In the genomic region with DNA sequence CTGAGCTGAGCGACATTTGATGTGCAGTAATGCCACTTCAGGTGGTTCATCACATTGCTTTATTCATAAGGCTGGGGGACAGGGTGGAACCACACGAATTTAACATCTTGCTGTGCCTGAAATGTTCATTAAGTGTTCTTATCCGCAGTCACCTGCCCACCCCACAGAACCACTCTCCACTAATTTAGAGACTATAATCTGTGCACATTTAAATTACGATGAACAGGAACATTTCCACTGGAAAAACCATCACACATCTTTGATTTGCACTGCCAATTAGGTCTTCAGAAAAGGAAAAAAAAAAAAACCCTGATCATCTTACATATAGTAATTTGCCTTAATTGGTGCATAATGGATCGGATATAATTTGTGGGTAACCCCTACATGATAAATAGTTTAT, we compare ENCODE assay signal across 9 cellular contexts. TPM values are rescaled to one million over a fixed set of nuclear protein-coding genes. Genes with fewer than 3 reads are reported as not detected.
A peak's percentile ranks its signal among the peaks of the same experiment; 100 is the strongest.
DNase-seq lines count a peak whose midpoint lies in the region; ATAC-seq and TF ChIP-seq lines count a peak whose summit lies in the region.
"Had no signal": no experiment of that assay in that cellular context is flagged by ENCODE, and none has a peak within 500 bp of the region (broad histone marks: within the 10 kb centered on the region; RNA-seq: fewer than 3 reads in every experiment).

No MANE protein-coding gene starts in this region.

- no peak for TF ChIP-seq POLR2A in NB4 (IDR thresholded peaks at IDR 0.05; ENCODE audit: extremely low read depth, insufficient read length)

- no peaks in the 10 kb centered on the region for H3K9me3 ChIP-seq in skeletal muscle satellite cell (replicated peaks; ENCODE audit: low read length)

- H3K9me3 Mint-ChIP-seq in activated naive CD4-positive, alpha-beta T cell treated with anti-CD3 and anti-CD28 coated beads for 36 hours: no peaks in the 10 kb centered on the region

- no peaks in the 10 kb centered on the region for H3K36me3 ChIP-seq in skeletal muscle satellite cell (ENCODE audit: insufficient read depth, low read length)

- peak overlapping the region; percentile 93 for H3K4me2 ChIP-seq in skeletal muscle satellite cell (ENCODE audit: low read length)

- H3K27me3 Mint-ChIP-seq in activated naive CD4-positive, alpha-beta T cell treated with anti-CD3 and anti-CD28 coated beads for 36 hours (ENCODE audit: low read depth): no peaks in the 10 kb centered on the region

- peak overlapping the region; percentile 93 for H3K4me3 ChIP-seq in NB4 (ENCODE audit: low read depth, low read length)
- H3K4me3 ChIP-seq in dorsolateral prefrontal cortex: peak overlapping the region in 37 of 59 donors; percentile 2 to 85 (median 34)
- no peak overlapping the region for H3K4me3 ChIP-seq in skeletal muscle satellite cell (ENCODE audit: low read length)

- H3K27ac ChIP-seq in dorsolateral prefrontal cortex: peak overlapping the region in 46 of 59 donors; percentile 21 to 87 (median 64)

- H3K4me1 Mint-ChIP-seq in activated naive CD4-positive, alpha-beta T cell treated with anti-CD3 and anti-CD28 coated beads for 36 hours (ENCODE audit: low read depth): peaks cover 77% of the 10 kb centered on the region

- CTCF ChIA-PET in activated naive CD4-positive, alpha-beta T cell treated with anti-CD3 and anti-CD28 coated beads for 36 hours (lab: Charles Lee): interaction anchor here (1.0 to 1.1 kb wide), 2 partner anchors 176 to 339 kb away, joined by 3 to 4 read pairs; no protein-coding TSS in a partner anchor

- no peak overlapping the region for H3K27ac Mint-ChIP-seq in activated naive CD4-positive, alpha-beta T cell treated with anti-CD3 and anti-CD28 coated beads for 36 hours

- intact Hi-C loops in activated naive CD4-positive, alpha-beta T cell treated with anti-CD3 and anti-CD28 coated beads for 36 hours (cut with micrococcal nuclease): loop anchor here (10.0 kb wide), 4 partner anchors 941 to 1651 kb away; partner anchors contain the start of genes CCDC126, HYCC1 and KLHL7
- intact Hi-C loops in dorsolateral prefrontal cortex (cut with DNase I): loop anchor here in 1 of 2 donors (10.0 kb wide), 2 partner anchors 141 to 169 kb away; no protein-coding TSS in a partner anchor

- peak overlapping the region; percentile 23 for H3K4me3 Mint-ChIP-seq in activated naive CD4-positive, alpha-beta T cell treated with anti-CD3 and anti-CD28 coated beads for 36 hours

- H3K27me3 ChIP-seq in dorsolateral prefrontal cortex (peaks cover 0 to 41% (median 8%) of the 10 kb centered on the region in 45 donors), skeletal muscle satellite cell (ENCODE audit: control insufficient read depth, insufficient read depth, low read length) (no peaks in the 10 kb centered on the region)

- H3K4me1 ChIP-seq in skeletal muscle satellite cell (ENCODE audit: control insufficient read depth, insufficient read depth, low read length): peaks cover 43% of the 10 kb centered on the region

- peaks cover 14% of the 10 kb centered on the region for H3K36me3 Mint-ChIP-seq in activated naive CD4-positive, alpha-beta T cell treated with anti-CD3 and anti-CD28 coated beads for 36 hours (ENCODE audit: low read depth)

- DNase-seq in activated naive CD4-positive, alpha-beta T cell treated with anti-CD3 and anti-CD28 coated beads for 36 hours: no peak
- DNase-seq in activated naive CD4-positive, alpha-beta T cell treated with Interleukin-2 at 50 U/mL for 16 hours: no peak
- DNase-seq in NB4 (ENCODE audit: low read depth) (no peak), dorsolateral prefrontal cortex (no peak), hippocampal formation (lab: John Stamatoyannopoulos, UW) (no peak)
- no peak for DNase-seq in stimulated activated CD4-positive, alpha-beta T cell treated with anti-CD3 and anti-CD28 coated beads, Interleukin-4, amount 100 ng/mL, for 4 hours
- DNase-seq: NCI-H1417 treated with DMSO at 0.1 percent for 48 hours had no signal

- no peak overlapping the region for H3K9ac ChIP-seq in skeletal muscle satellite cell (ENCODE audit: low read depth, low read length)

- no peak for TF ChIP-seq CTCF in NB4 (IDR thresholded peaks at IDR 0.05; ENCODE audit: low read depth, low read length)
- no peak for TF ChIP-seq CTCF in dorsolateral prefrontal cortex (IDR thresholded peaks at IDR 0.05 in 54 of 56, conservative IDR thresholded peaks at IDR 0.05 in 2 of 56; ENCODE audit: low read depth in 1 of 56, partially characterized antibody in 56 of 56)

- ATAC-seq in HG03039 (IDR thresholded peaks at IDR 0.05; ENCODE audit: unreplicated experiment): no peak

RNA-seq across cellular contexts. Expression of gene CDCA7L, which starts 2.3 kb away (rescaled TPM):
- total RNA-seq in activated naive CD4-positive, alpha-beta T cell treated with anti-CD3 and anti-CD28 coated beads for 36 hours: 100 to 1,000 TPM; 101 to 103 TPM
- total RNA-seq in dorsolateral prefrontal cortex: 10 to 100 TPM in 69 of 120 experiments, 1 to 10 TPM in 51; 4.7 to 28.4 (median 10.8) TPM
- total RNA-seq in skeletal muscle satellite cell (2012; rRNA removed): 29.7 and 37.0 TPM in 2 replicates
